In the genomic region with DNA sequence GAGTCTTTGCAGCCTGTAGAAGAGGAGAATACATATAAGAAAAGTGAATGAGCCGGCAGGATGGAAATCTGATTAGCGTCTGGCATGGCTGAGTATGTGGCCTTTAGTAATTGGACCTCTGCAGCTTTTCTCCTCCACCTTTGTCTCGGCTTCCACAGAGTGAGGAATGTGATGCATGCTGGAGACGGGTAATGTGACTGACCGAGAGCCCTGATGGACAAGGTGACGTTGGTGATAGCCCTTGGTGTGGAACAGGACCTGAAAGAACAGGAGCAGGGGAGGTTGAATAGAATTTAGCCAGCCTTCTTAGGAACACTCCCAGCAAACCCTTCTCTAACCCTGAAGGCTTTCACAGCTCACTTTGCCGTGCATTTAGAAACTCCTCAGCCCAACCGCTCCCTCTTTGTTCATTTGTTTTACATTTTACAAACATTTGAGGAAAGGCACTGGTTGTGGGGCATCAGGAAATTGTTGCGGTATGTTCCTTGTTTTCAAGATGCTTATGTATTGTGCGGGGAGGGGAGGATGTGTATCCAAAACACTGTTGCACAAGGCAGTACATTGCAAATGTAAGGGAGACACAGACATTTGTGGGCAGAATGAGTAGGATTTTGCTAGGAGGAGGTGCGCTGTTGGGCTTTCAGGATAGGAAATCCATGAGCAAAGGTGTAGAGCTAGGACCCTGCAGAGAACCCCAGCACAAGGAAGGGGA, we compare ENCODE assay signal across 18 cellular contexts. TPM values are rescaled to one million over a fixed set of nuclear protein-coding genes. Genes with fewer than 3 reads are reported as not detected.
A peak's percentile ranks its signal among the peaks of the same experiment; 100 is the strongest.
DNase-seq lines count a peak whose midpoint lies in the region; ATAC-seq and TF ChIP-seq lines count a peak whose summit lies in the region.
"Had no signal": no experiment of that assay in that cellular context is flagged by ENCODE, and none has a peak within 500 bp of the region (broad histone marks: within the 10 kb centered on the region; RNA-seq: fewer than 3 reads in every experiment).

No MANE protein-coding gene starts in this region.

- H3K4me1 Mint-ChIP-seq in activated CD8-positive, alpha-beta T cell treated with anti-CD3 and anti-CD28 coated beads, Interleukin-2, amount 10 ng/mL, durations not matched to agents 7 days and 5 days (ENCODE audit: low read depth) = peaks cover 54% of the 10 kb centered on the region
- peaks cover 50% of the 10 kb centered on the region for H3K4me1 Mint-ChIP-seq in activated CD8-positive, alpha-beta T cell treated with anti-CD3 and anti-CD28 coated beads for 36 hours (ENCODE audit: low read depth)
- H3K4me1 Mint-ChIP-seq in activated T-helper 1 cell treated with anti-CD3 and anti-CD28 coated beads, Interleukin-12 subunit alpha, Interleukin-12 subunit beta, Interleukin-2, Interleukin-4 antibody, amounts not matched to agents 30 ng/mL and 10 ng/mL and 1 ng/mL, durations not matched to agents 14 hours and 24 hours and 36 hours (ENCODE audit: low read depth) = peaks cover 68% of the 10 kb centered on the region
- H3K4me1 Mint-ChIP-seq in glutamatergic neuron (ENCODE audit: low read depth, unreplicated experiment) = peaks cover 25% of the 10 kb centered on the region

- H3K9me3 Mint-ChIP-seq in activated CD8-positive, alpha-beta T cell treated with anti-CD3 and anti-CD28 coated beads, Interleukin-2, amount 10 ng/mL, durations not matched to agents 7 days and 5 days (ENCODE audit: insufficient read depth) = no peaks in the 10 kb centered on the region
- H3K9me3 Mint-ChIP-seq in activated CD8-positive, alpha-beta T cell treated with anti-CD3 and anti-CD28 coated beads for 36 hours = no peaks in the 10 kb centered on the region
- H3K9me3 Mint-ChIP-seq in activated T-helper 1 cell treated with anti-CD3 and anti-CD28 coated beads, Interleukin-12 subunit alpha, Interleukin-12 subunit beta, Interleukin-2, Interleukin-4 antibody, amounts not matched to agents 30 ng/mL and 10 ng/mL and 1 ng/mL, durations not matched to agents 14 hours and 24 hours and 36 hours = no peaks in the 10 kb centered on the region
- H3K9me3 Mint-ChIP-seq in glutamatergic neuron (ENCODE audit: unreplicated experiment) = no peaks in the 10 kb centered on the region
- H3K9me3 Mint-ChIP-seq: activated B cell treated with CpG ODN at 0.5 μM for 24 hours had no signal

- H3K4me1 ChIP-seq in psoas muscle (peaks cover 48% of the 10 kb centered on the region), BE2C (peaks cover under 1% of the 10 kb centered on the region; the same call in 1 of the 2 replicates)
- H3K4me1 ChIP-seq: uterus had no signal

- H3K36me3 Mint-ChIP-seq in activated CD8-positive, alpha-beta T cell treated with anti-CD3 and anti-CD28 coated beads, Interleukin-2, amount 10 ng/mL, durations not matched to agents 7 days and 5 days (ENCODE audit: low read depth) = peaks cover 48% of the 10 kb centered on the region
- peaks cover 45% of the 10 kb centered on the region for H3K36me3 Mint-ChIP-seq in activated CD8-positive, alpha-beta T cell treated with anti-CD3 and anti-CD28 coated beads for 36 hours (ENCODE audit: low read depth)
- peaks cover 61% of the 10 kb centered on the region for H3K36me3 Mint-ChIP-seq in activated T-helper 1 cell treated with anti-CD3 and anti-CD28 coated beads, Interleukin-12 subunit alpha, Interleukin-12 subunit beta, Interleukin-2, Interleukin-4 antibody, amounts not matched to agents 30 ng/mL and 10 ng/mL and 1 ng/mL, durations not matched to agents 14 hours and 24 hours and 36 hours (ENCODE audit: low read depth)
- no peaks in the 10 kb centered on the region for H3K36me3 Mint-ChIP-seq in glutamatergic neuron (ENCODE audit: unreplicated experiment)

- H3K4me3 ChIP-seq in psoas muscle (no peak overlapping the region), BE2C (ENCODE audit: low read depth, low read length) (no peak overlapping the region)
- H3K4me3 ChIP-seq: gastroesophageal sphincter, HAP-1, Peyer's patch, uterus had no signal

- H3K4me3 Mint-ChIP-seq in activated CD8-positive, alpha-beta T cell treated with anti-CD3 and anti-CD28 coated beads, Interleukin-2, amount 10 ng/mL, durations not matched to agents 7 days and 5 days = no peak overlapping the region
- no peak overlapping the region for H3K4me3 Mint-ChIP-seq in activated CD8-positive, alpha-beta T cell treated with anti-CD3 and anti-CD28 coated beads for 36 hours
- no peak overlapping the region for H3K4me3 Mint-ChIP-seq in activated T-helper 1 cell treated with anti-CD3 and anti-CD28 coated beads, Interleukin-12 subunit alpha, Interleukin-12 subunit beta, Interleukin-2, Interleukin-4 antibody, amounts not matched to agents 30 ng/mL and 10 ng/mL and 1 ng/mL, durations not matched to agents 14 hours and 24 hours and 36 hours
- H3K4me3 Mint-ChIP-seq in glutamatergic neuron (ENCODE audit: unreplicated experiment) = no peak overlapping the region
- H3K4me3 Mint-ChIP-seq: activated B cell treated with CpG ODN at 0.5 μM for 24 hours had no signal

- H3K27me3 ChIP-seq in psoas muscle (ENCODE audit: insufficient read depth in 3 of 3, low read length in 2 of 3) (no peaks in the 10 kb centered on the region), BE2C (no peaks in the 10 kb centered on the region)
- H3K27me3 ChIP-seq: gastroesophageal sphincter, Peyer's patch, uterus had no signal

- intact Hi-C loops in activated CD8-positive, alpha-beta T cell treated with anti-CD3 and anti-CD28 coated beads for 36 hours (cut with micrococcal nuclease) = no loop called here
- intact Hi-C loops in activated T-helper 1 cell treated with anti-CD3 and anti-CD28 coated beads, Interleukin-12 subunit alpha, Interleukin-12 subunit beta, Interleukin-2, Interleukin-4 antibody, amounts not matched to agents 30 ng/mL and 10 ng/mL and 1 ng/mL, durations not matched to agents 14 hours and 24 hours and 36 hours (cut with micrococcal nuclease) = no loop called here
- intact Hi-C loops in psoas muscle (cut with DNase I) = no loop called here

- H3K27ac Mint-ChIP-seq in activated CD8-positive, alpha-beta T cell treated with anti-CD3 and anti-CD28 coated beads, Interleukin-2, amount 10 ng/mL, durations not matched to agents 7 days and 5 days = peak overlapping the region; percentile 35
- no peak overlapping the region for H3K27ac Mint-ChIP-seq in activated CD8-positive, alpha-beta T cell treated with anti-CD3 and anti-CD28 coated beads for 36 hours
- peak overlapping the region; percentile 60 for H3K27ac Mint-ChIP-seq in activated T-helper 1 cell treated with anti-CD3 and anti-CD28 coated beads, Interleukin-12 subunit alpha, Interleukin-12 subunit beta, Interleukin-2, Interleukin-4 antibody, amounts not matched to agents 30 ng/mL and 10 ng/mL and 1 ng/mL, durations not matched to agents 14 hours and 24 hours and 36 hours
- peak overlapping the region; percentile 11 for H3K27ac Mint-ChIP-seq in glutamatergic neuron (ENCODE audit: unreplicated experiment)
- H3K27ac Mint-ChIP-seq: activated B cell treated with CpG ODN at 0.5 μM for 24 hours had no signal

- no peaks in the 10 kb centered on the region for H3K27me3 Mint-ChIP-seq in activated CD8-positive, alpha-beta T cell treated with anti-CD3 and anti-CD28 coated beads, Interleukin-2, amount 10 ng/mL, durations not matched to agents 7 days and 5 days (ENCODE audit: low read depth)
- H3K27me3 Mint-ChIP-seq in activated CD8-positive, alpha-beta T cell treated with anti-CD3 and anti-CD28 coated beads for 36 hours = no peaks in the 10 kb centered on the region
- H3K27me3 Mint-ChIP-seq in activated T-helper 1 cell treated with anti-CD3 and anti-CD28 coated beads, Interleukin-12 subunit alpha, Interleukin-12 subunit beta, Interleukin-2, Interleukin-4 antibody, amounts not matched to agents 30 ng/mL and 10 ng/mL and 1 ng/mL, durations not matched to agents 14 hours and 24 hours and 36 hours (ENCODE audit: insufficient read depth) = no peaks in the 10 kb centered on the region
- peaks cover 4% of the 10 kb centered on the region for H3K27me3 Mint-ChIP-seq in glutamatergic neuron (ENCODE audit: unreplicated experiment)
- H3K27me3 Mint-ChIP-seq: activated B cell treated with CpG ODN at 0.5 μM for 24 hours had no signal

- no peak for ATAC-seq in activated CD8-positive, alpha-beta T cell treated with anti-CD3 and anti-CD28 coated beads, Interleukin-2, amount 10 ng/mL, durations not matched to agents 7 days and 5 days
- no peak for ATAC-seq in activated CD8-positive, alpha-beta T cell treated with anti-CD3 and anti-CD28 coated beads for 36 hours
- ATAC-seq in psoas muscle = no peak
- ATAC-seq: gastroesophageal sphincter had no signal

- DNase-seq in activated CD8-positive, alpha-beta T cell treated with anti-CD3 and anti-CD28 coated beads, Interleukin-2, amount 10 ng/mL, durations not matched to agents 7 days and 5 days = no peak
- DNase-seq in activated CD8-positive, alpha-beta T cell treated with anti-CD3 and anti-CD28 coated beads for 36 hours = no peak
- DNase-seq in activated T-helper 1 cell treated with anti-CD3 and anti-CD28 coated beads, Interleukin-12 subunit alpha, Interleukin-12 subunit beta, Interleukin-2, Interleukin-4 antibody, amounts not matched to agents 30 ng/mL and 10 ng/mL and 1 ng/mL, durations not matched to agents 14 hours and 24 hours and 36 hours (ENCODE audit: low spot score) = no peak
- DNase-seq in glutamatergic neuron (no peak), psoas muscle (peak in 1 of 2 donors; percentile 12), BE2C (no peak), MV-4-11 (lab: John Stamatoyannopoulos, UW) (no peak), OCI-M2 (lab: John Stamatoyannopoulos, UW; ENCODE audit: unreplicated experiment) (no peak)
- DNase-seq: activated B cell treated with CpG ODN at 0.5 μM for 24 hours; activated CD8-positive, alpha-beta memory T cell treated with anti-CD3 and anti-CD28 coated beads, Interleukin-2, amount 50 U/mL, for 4 hours; mesenchymal stem cell; NCI-H1048; NCI-H82; Peyer's patch; small intestine; uterus had no signal

- peak overlapping the region; percentile 9 for H3K27ac ChIP-seq in psoas muscle
- H3K27ac ChIP-seq: gastroesophageal sphincter, Peyer's patch had no signal

- CTCF ChIA-PET in activated CD8-positive, alpha-beta T cell treated with anti-CD3 and anti-CD28 coated beads, Interleukin-2, amount 10 ng/mL, durations not matched to agents 7 days and 5 days (lab: Charles Lee) = interaction anchor here (4.3 kb wide), 1 partner anchor 12 kb away, joined by 21 read pairs; no protein-coding TSS in a partner anchor
- CTCF ChIA-PET in activated CD8-positive, alpha-beta T cell treated with anti-CD3 and anti-CD28 coated beads for 36 hours (lab: Charles Lee) = interaction anchor here (1.2 to 2.0 kb wide), 2 partner anchors 12 to 20 kb away, joined by 3 to 7 read pairs; no protein-coding TSS in a partner anchor

- 54 to 68% (median 58%) methylated on average over 11 of the region's 11 CpGs for WGBS in psoas muscle, 3 donors

- no peak for TF ChIP-seq CTCF in activated CD8-positive, alpha-beta T cell treated with anti-CD3 and anti-CD28 coated beads for 36 hours (IDR thresholded peaks at IDR 0.05)
- no peak for TF ChIP-seq CTCF in glutamatergic neuron (IDR thresholded peaks at IDR 0.05; ENCODE audit: partially characterized antibody, unreplicated experiment)
- TF ChIP-seq CTCF in psoas muscle (IDR thresholded peaks at IDR 0.05) = no peak
- TF ChIP-seq CTCF in BE2C (IDR thresholded peaks at IDR 0.05; ENCODE audit: low read depth, low read length) = no peak

- H3K36me3 ChIP-seq in psoas muscle (ENCODE audit: insufficient read depth in 1 of 2, low read depth in 1 of 2) = peaks cover 0 to 53% of the 10 kb centered on the region in 2 donors
- H3K36me3 ChIP-seq in BE2C = peaks cover 44% of the 10 kb centered on the region
- H3K36me3 ChIP-seq: uterus had no signal

- POLR2A ChIA-PET in activated CD8-positive, alpha-beta T cell treated with anti-CD3 and anti-CD28 coated beads, Interleukin-2, amount 10 ng/mL, durations not matched to agents 7 days and 5 days (lab: Charles Lee) = no interaction called here
- POLR2A ChIA-PET in activated CD8-positive, alpha-beta T cell treated with anti-CD3 and anti-CD28 coated beads for 36 hours (lab: Charles Lee) = interaction anchor here (0.6 to 41.0 kb wide), 3 partner anchors 14 to 64 kb away, joined by 3 to 905 read pairs (median 3); partner anchors contain the start of gene SUN2

- no peaks in the 10 kb centered on the region for H3K9me3 ChIP-seq in psoas muscle
- no peaks in the 10 kb centered on the region for H3K9me3 ChIP-seq in BE2C
- H3K9me3 ChIP-seq: gastroesophageal sphincter, HAP-1, Peyer's patch, uterus had no signal

RNA-seq across cellular contexts. Expression of gene GTPBP1, which starts 6.9 kb away (rescaled TPM):
- 10 to 100 TPM; 71.8 to 73.9 TPM for total RNA-seq in activated CD8-positive, alpha-beta T cell treated with anti-CD3 and anti-CD28 coated beads, Interleukin-2, amount 10 ng/mL, durations not matched to agents 7 days and 5 days
- total RNA-seq in activated CD8-positive, alpha-beta T cell treated with anti-CD3 and anti-CD28 coated beads for 36 hours = 10 to 100 TPM; 93.3 to 97.6 TPM
- total RNA-seq in activated T-helper 1 cell treated with anti-CD3 and anti-CD28 coated beads, Interleukin-12 subunit alpha, Interleukin-12 subunit beta, Interleukin-2, Interleukin-4 antibody, amounts not matched to agents 30 ng/mL and 10 ng/mL and 1 ng/mL, durations not matched to agents 14 hours and 24 hours and 36 hours = 102 and 111 TPM in 2 replicates
- total RNA-seq in glutamatergic neuron (ENCODE audit: unreplicated experiment) (55.6 TPM), psoas muscle (10 to 100 TPM; 19.3 to 46.1 (median 41.1) TPM)
- polyA plus RNA-seq in psoas muscle = 10 to 100 TPM; 16.4 to 24.3 (median 17.4) TPM
- 60.1 TPM for polyA plus RNA-seq in BE2C (2012; ENCODE audit: insufficient read depth, insufficient read length, low read depth)

RNA-seq across cellular contexts. Expression of gene JOSD1, which starts 11.9 kb away (rescaled TPM):
- total RNA-seq in activated CD8-positive, alpha-beta T cell treated with anti-CD3 and anti-CD28 coated beads, Interleukin-2, amount 10 ng/mL, durations not matched to agents 7 days and 5 days = 10 to 100 TPM; 60.0 to 63.7 TPM
- 10 to 100 TPM; 84.7 to 88.1 TPM for total RNA-seq in activated CD8-positive, alpha-beta T cell treated with anti-CD3 and anti-CD28 coated beads for 36 hours
- total RNA-seq in activated T-helper 1 cell treated with anti-CD3 and anti-CD28 coated beads, Interleukin-12 subunit alpha, Interleukin-12 subunit beta, Interleukin-2, Interleukin-4 antibody, amounts not matched to agents 30 ng/mL and 10 ng/mL and 1 ng/mL, durations not matched to agents 14 hours and 24 hours and 36 hours = 77.7 and 86.0 TPM in 2 replicates
- total RNA-seq in glutamatergic neuron (ENCODE audit: unreplicated experiment) (51.0 TPM), psoas muscle (10 to 100 TPM; 16.7 to 27.6 (median 24.4) TPM)
- polyA plus RNA-seq in psoas muscle = 10 to 100 TPM; 14.3 to 58.5 (median 37.5) TPM
- 57.1 TPM for polyA plus RNA-seq in BE2C (2012; ENCODE audit: insufficient read depth, insufficient read length, low read depth)

RNA-seq across cellular contexts. Expression of gene TOMM22, which starts 30.9 kb away (rescaled TPM):
- 10 to 100 TPM; 91.3 to 98.7 TPM for total RNA-seq in activated CD8-positive, alpha-beta T cell treated with anti-CD3 and anti-CD28 coated beads, Interleukin-2, amount 10 ng/mL, durations not matched to agents 7 days and 5 days
- 100 to 1,000 TPM; 155 to 158 TPM for total RNA-seq in activated CD8-positive, alpha-beta T cell treated with anti-CD3 and anti-CD28 coated beads for 36 hours
- total RNA-seq in activated T-helper 1 cell treated with anti-CD3 and anti-CD28 coated beads, Interleukin-12 subunit alpha, Interleukin-12 subunit beta, Interleukin-2, Interleukin-4 antibody, amounts not matched to agents 30 ng/mL and 10 ng/mL and 1 ng/mL, durations not matched to agents 14 hours and 24 hours and 36 hours = 153 and 156 TPM in 2 replicates
- total RNA-seq in glutamatergic neuron (ENCODE audit: unreplicated experiment) = 61.0 TPM
- total RNA-seq in psoas muscle = 10 to 100 TPM; 56.9 to 80.7 (median 64.5) TPM
- polyA plus RNA-seq in psoas muscle = 100 to 1,000 TPM in 1 of 3 donors, 10 to 100 TPM in 2; 39.5 to 125 (median 74.7) TPM
- polyA plus RNA-seq in BE2C (2012; ENCODE audit: insufficient read depth, insufficient read length, low read depth) = 243 TPM

RNA-seq across cellular contexts. Expression of gene SUN2, which starts 43.1 kb away (rescaled TPM):
- total RNA-seq in activated CD8-positive, alpha-beta T cell treated with anti-CD3 and anti-CD28 coated beads, Interleukin-2, amount 10 ng/mL, durations not matched to agents 7 days and 5 days = 100 to 1,000 TPM; 481 to 482 TPM
- total RNA-seq in activated CD8-positive, alpha-beta T cell treated with anti-CD3 and anti-CD28 coated beads for 36 hours = 100 to 1,000 TPM; 101 to 107 TPM
- total RNA-seq in activated T-helper 1 cell treated with anti-CD3 and anti-CD28 coated beads, Interleukin-12 subunit alpha, Interleukin-12 subunit beta, Interleukin-2, Interleukin-4 antibody, amounts not matched to agents 30 ng/mL and 10 ng/mL and 1 ng/mL, durations not matched to agents 14 hours and 24 hours and 36 hours = 146 and 154 TPM in 2 replicates
- total RNA-seq in glutamatergic neuron (ENCODE audit: unreplicated experiment) (174 TPM), psoas muscle (100 to 1,000 TPM in 3 of 4 donors, 10 to 100 TPM in 1; 57.6 to 152 (median 106) TPM)
- polyA plus RNA-seq in psoas muscle = 100 to 1,000 TPM in 1 of 3 donors, 10 to 100 TPM in 2; 64.9 to 142 (median 93.6) TPM
- polyA plus RNA-seq in BE2C (2012; ENCODE audit: insufficient read depth, insufficient read length, low read depth) = 68.5 TPM

RNA-seq across cellular contexts. Expression of gene CBY1, which starts 56.2 kb away (rescaled TPM):
- 10 to 100 TPM; 11.6 to 13.6 TPM for total RNA-seq in activated CD8-positive, alpha-beta T cell treated with anti-CD3 and anti-CD28 coated beads, Interleukin-2, amount 10 ng/mL, durations not matched to agents 7 days and 5 days
- 10 to 100 TPM; 15.6 to 15.7 TPM for total RNA-seq in activated CD8-positive, alpha-beta T cell treated with anti-CD3 and anti-CD28 coated beads for 36 hours
- 8.6 and 8.8 TPM in 2 replicates for total RNA-seq in activated T-helper 1 cell treated with anti-CD3 and anti-CD28 coated beads, Interleukin-12 subunit alpha, Interleukin-12 subunit beta, Interleukin-2, Interleukin-4 antibody, amounts not matched to agents 30 ng/mL and 10 ng/mL and 1 ng/mL, durations not matched to agents 14 hours and 24 hours and 36 hours
- total RNA-seq in glutamatergic neuron (ENCODE audit: unreplicated experiment) (34.9 TPM), psoas muscle (10 to 100 TPM; 15.4 to 22.9 (median 16.5) TPM)
- polyA plus RNA-seq in psoas muscle = 10 to 100 TPM; 22.8 to 39.5 (median 24.5) TPM
- 25.6 TPM for polyA plus RNA-seq in BE2C (2012; ENCODE audit: insufficient read depth, insufficient read length, low read depth)
